12 cellular contexts compared by ENCODE assay signal in genomic region chr20:31544600-31544999, GRCh38. TPM values are rescaled to one million over a fixed set of nuclear protein-coding genes. Genes with fewer than 3 reads are reported as not detected.
DNase-seq lines count a peak whose midpoint lies in the region.
"Had no signal": no experiment of that assay in that cellular context is flagged by ENCODE, and none has a peak within 500 bp of the region (broad histone marks: within the 10 kb centered on the region; RNA-seq: fewer than 3 reads in every experiment).

No MANE protein-coding gene starts in this region.

- no peaks in the 10 kb centered on the region for H3K27me3 ChIP-seq in GM23248 (replicated peaks; ENCODE audit: insufficient read depth)
- no peaks in the 10 kb centered on the region for H3K27me3 ChIP-seq in esophagus (ENCODE audit: control insufficient read depth in 1 of 2, insufficient read depth in 2 of 2, low read length in 2 of 2)
- H3K27me3 ChIP-seq in trophoblast cell (ENCODE audit: insufficient read depth, low read length): no peaks in the 10 kb centered on the region
- H3K27me3 ChIP-seq: dorsolateral prefrontal cortex, sigmoid colon had no signal

- peaks cover 78% of the 10 kb centered on the region for H3K4me1 ChIP-seq in GM23248 (ENCODE audit: insufficient read depth)
- peaks cover 2 to 10% of the 10 kb centered on the region in 2 donors for H3K4me1 ChIP-seq in esophagus (ENCODE audit: control insufficient read depth in 2 of 2, insufficient read depth in 2 of 2, low read length in 1 of 2)
- H3K4me1 ChIP-seq in trophoblast cell (ENCODE audit: control insufficient read depth in 1 of 2, insufficient read depth in 2 of 2, low read length in 2 of 2): peaks cover 21 to 37% of the 10 kb centered on the region in 2 experiments

- H2BK120ac ChIP-seq in trophoblast cell (ENCODE audit: insufficient read depth, low read length, poor library complexity): peak overlapping the region; percentile 45

- H4K8ac ChIP-seq in trophoblast cell (ENCODE audit: low read depth, low read length): peak overlapping the region; percentile 10

- peaks cover 80% of the 10 kb centered on the region for H3F3A ChIP-seq in GM23248 (ENCODE audit: insufficient read depth)

- peak overlapping the region; percentile 24 for H2BK12ac ChIP-seq in trophoblast cell (ENCODE audit: low read length)

- H2AFZ ChIP-seq in GM23248: no peak overlapping the region
- no peak overlapping the region for H2AFZ ChIP-seq in trophoblast cell (ENCODE audit: insufficient read depth, low read length, poor library complexity)

- WGBS in GM23248 (ENCODE audit: low coverage in 1 of 2, low lambda C conversion rate in 2 of 2, missing lambda C conversion rate in 2 of 2), 2 experiments: 2 to 4% methylated on average over 2 of the region's 2 CpGs
- WGBS in esophagus, 2 donors: 76 to 78% methylated on average over 2 of the region's 2 CpGs
- WGBS in trophoblast cell (ENCODE audit: extremely low coverage, insufficient coverage, insufficient read length): no CpG with 5 or more reads among the region's 2 CpGs

- H3K4me3 ChIP-seq in GM23248 (no peak overlapping the region), SK-N-MC (no peak overlapping the region), esophagus (ENCODE audit: low read depth in 1 of 2, low read length in 2 of 2) (no peak overlapping the region), trophoblast cell (ENCODE audit: low read depth, low read length) (no peak overlapping the region)
- H3K4me3 ChIP-seq: dorsolateral prefrontal cortex, sigmoid colon had no signal

- H3K9ac ChIP-seq in GM23248: peak overlapping the region; percentile 63
- no peak overlapping the region for H3K9ac ChIP-seq in SK-N-MC (ENCODE audit: insufficient read length)
- no peak overlapping the region for H3K9ac ChIP-seq in trophoblast cell (ENCODE audit: low read length)

- H3K27ac ChIP-seq in GM23248 (peak overlapping the region; percentile 92), SK-N-MC (peak overlapping the region; percentile 81; the same call in 1 of the 2 replicates), esophagus (ENCODE audit: low read depth in 2 of 2, low read length in 1 of 2) (peak overlapping the region; percentile 73 to 76), trophoblast cell (ENCODE audit: low read depth, low read length) (peak overlapping the region; percentile 91)
- H3K27ac ChIP-seq: HL-60 had no signal

- no peaks in the 10 kb centered on the region for H3K9me2 ChIP-seq in GM23248 (ENCODE audit: insufficient read depth)

- DNase-seq in GM23248 (no peak), SK-N-MC (ENCODE audit: low read depth, low spot score) (no peak), trophoblast cell (no peak), dedifferentiated amniotic fluid mesenchymal stem cell (ENCODE audit: extremely low spot score) (no peak), SHP77 treated with DMSO at 0.1 percent for 48 hours (lab: John Stamatoyannopoulos, UW) (no peak), NCI-H1436 (lab: John Stamatoyannopoulos, UW) (no peak), C1 segment of cervical spinal cord (lab: John Stamatoyannopoulos, UW) (no peak)
- DNase-seq: dorsolateral prefrontal cortex, NCI-H2107, sigmoid colon had no signal

- no peaks in the 10 kb centered on the region for H3K9me3 ChIP-seq in GM23248 (ENCODE audit: low read depth)
- no peaks in the 10 kb centered on the region for H3K9me3 ChIP-seq in SK-N-MC (ENCODE audit: low read depth, low read length)
- H3K9me3 ChIP-seq in esophagus (ENCODE audit: control insufficient read depth in 2 of 2, insufficient read depth in 1 of 2, low read depth in 1 of 2, low read length in 1 of 2): no peaks in the 10 kb centered on the region
- no peaks in the 10 kb centered on the region for H3K9me3 ChIP-seq in trophoblast cell (ENCODE audit: insufficient read depth, low read depth, low read length)
- H3K9me3 ChIP-seq: sigmoid colon had no signal

- H4K20me1 ChIP-seq in GM23248 (ENCODE audit: insufficient read depth): no peaks in the 10 kb centered on the region

- H3K36me3 ChIP-seq in GM23248 (ENCODE audit: low read depth) (peaks cover 17% of the 10 kb centered on the region), SK-N-MC (ENCODE audit: insufficient read depth, low read length) (peaks cover 38% of the 10 kb centered on the region), esophagus (ENCODE audit: control insufficient read depth in 2 of 2, insufficient read depth in 2 of 2, low read length in 1 of 2) (peaks cover 8 to 22% of the 10 kb centered on the region in 2 donors), trophoblast cell (ENCODE audit: control insufficient read depth in 1 of 2, insufficient read depth in 2 of 2, low read length in 2 of 2) (peaks cover 36 to 46% of the 10 kb centered on the region in 2 experiments)

- H3K4me2 ChIP-seq in GM23248 (ENCODE audit: unreplicated experiment) (peak overlapping the region; percentile 21), trophoblast cell (ENCODE audit: low read length) (no peak overlapping the region)

- no peak overlapping the region for H2AK5ac ChIP-seq in trophoblast cell (ENCODE audit: low read length)

- peak overlapping the region; percentile 10 for H2BK5ac ChIP-seq in trophoblast cell (ENCODE audit: low read depth, low read length, poor library complexity)

- H3K23ac ChIP-seq in trophoblast cell (ENCODE audit: low read length): no peak overlapping the region

- H3K79me1 ChIP-seq in trophoblast cell (ENCODE audit: low read length): peaks cover 17% of the 10 kb centered on the region

- H4K12ac ChIP-seq in trophoblast cell (ENCODE audit: low read depth, low read length): no peak overlapping the region

- H4K91ac ChIP-seq in trophoblast cell (ENCODE audit: low read depth, low read length): peak overlapping the region; percentile 62

- peak overlapping the region; percentile 13 for H3K18ac ChIP-seq in trophoblast cell (ENCODE audit: low read length)

- in situ Hi-C loops in GM23248 (cut with MboI): no loop called here

- H3K79me2 ChIP-seq in GM23248 (ENCODE audit: insufficient read depth) (peaks cover 70% of the 10 kb centered on the region), trophoblast cell (ENCODE audit: control insufficient read depth, insufficient read depth, low read length, poor library complexity) (peaks cover 2% of the 10 kb centered on the region)

- H3K4ac ChIP-seq in trophoblast cell (ENCODE audit: low read depth, low read length): peak overlapping the region; percentile 11

- H3K14ac ChIP-seq in trophoblast cell (ENCODE audit: low read length): no peak overlapping the region

RNA-seq across cellular contexts. Expression of gene HM13, which starts 30.4 kb away (rescaled TPM):
- 110 and 117 TPM in 2 replicates for total RNA-seq in GM23248 (2014; rRNA removed; shearing (Covaris generic))
- polyA plus RNA-seq in GM23248 (2016; fragmentation: Nextera tagmentation; extraction: Ambion mirVana): 424 and 434 TPM in 2 replicates
- polyA plus RNA-seq in esophagus: 100 to 1,000 TPM; 167 to 272 TPM
- 246 and 265 TPM in 2 replicates for polyA plus RNA-seq in trophoblast cell (2013)
